In the genomic region with DNA sequence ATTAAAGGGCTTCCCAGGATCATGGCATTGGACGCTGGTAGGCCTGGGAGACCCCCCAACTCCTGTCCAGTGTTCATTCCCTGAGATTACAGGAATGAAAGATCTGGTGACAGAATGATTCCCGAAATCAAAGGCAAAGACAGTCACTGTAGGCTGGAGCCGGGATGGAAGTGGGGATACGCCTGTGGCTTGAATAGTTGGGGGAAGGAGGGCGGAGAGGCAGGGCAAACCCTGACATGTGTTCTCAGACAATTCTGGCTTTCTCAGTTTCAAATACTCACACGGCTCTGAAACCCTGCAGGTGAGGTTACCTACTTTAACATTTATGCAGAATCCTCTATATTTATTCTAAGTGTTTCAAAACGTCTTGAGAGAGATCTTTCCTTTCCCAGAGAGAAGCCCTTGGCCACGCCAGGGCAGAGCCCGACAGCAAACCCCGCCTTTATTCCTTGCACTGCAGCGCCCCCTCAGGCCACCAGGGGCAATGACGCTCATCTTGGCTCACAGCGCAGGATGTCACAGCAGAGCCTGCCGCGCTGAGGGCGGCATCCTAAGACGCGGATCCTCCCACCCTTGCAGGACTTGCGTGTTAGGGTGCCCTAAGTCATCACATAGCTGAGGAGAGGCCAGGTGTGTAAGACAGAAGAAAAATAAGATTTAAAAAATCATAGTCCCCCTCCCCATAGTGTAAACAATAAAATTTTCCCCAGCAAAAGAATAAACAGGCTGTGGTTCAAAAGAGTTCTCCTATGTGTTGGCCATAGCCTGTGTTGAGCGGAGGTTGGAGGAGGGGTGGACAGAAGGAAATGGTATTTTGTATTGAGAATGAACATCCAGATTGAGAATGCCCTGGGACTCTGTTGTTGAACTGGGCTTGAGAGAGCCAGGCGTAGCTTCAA, we compare ENCODE assay signal across 7 cellular contexts.
A peak's percentile ranks its signal among the peaks of the same experiment; 100 is the strongest.
DNase-seq lines count a peak whose midpoint lies in the region; ATAC-seq, FAIRE-seq and TF ChIP-seq lines count a peak whose summit lies in the region.

No MANE protein-coding gene starts in this region.

- H2BK120ac ChIP-seq in IMR-90 (ENCODE audit: low read depth, low read length) = no peak overlapping the region

- BruUV-seq in IMR-90 (replicated peaks; lab: Mats Ljungman, UMichigan) = no TSS peak

- intact Hi-C loops in IMR-90 (cut with micrococcal nuclease) = no loop called here

- H4K5ac ChIP-seq in IMR-90 (ENCODE audit: low read depth, low read length) = no peak overlapping the region

- H2AFZ ChIP-seq in IMR-90 (replicated peaks; ENCODE audit: low read length, poor library complexity) = no peak overlapping the region

- in situ Hi-C loops in IMR-90 (cut with MboI; ENCODE audit: low sequenced_read_pairs) = no loop called here

- no peak overlapping the region for H3K14ac ChIP-seq in IMR-90 (replicated peaks; ENCODE audit: low read depth, low read length)

- H3K56ac ChIP-seq in IMR-90 (ENCODE audit: extremely low read depth, insufficient read depth, low read length) = no peak overlapping the region

- no peak overlapping the region for H3K4ac ChIP-seq in IMR-90 (ENCODE audit: low read depth, low read length)

- no peak overlapping the region for H3K4me2 ChIP-seq in IMR-90 (ENCODE audit: low read depth, low read length)

- CTCF ChIA-PET in IMR-90 (lab: Yijun Ruan, JAX) = no interaction called here

- POLR2A ChIA-PET in IMR-90 (lab: Charles Lee; ENCODE audit: unreplicated experiment) = no interaction called here

- no peak overlapping the region for H3K23ac ChIP-seq in IMR-90 (ENCODE audit: low read depth, low read length)

- H3K9me3 ChIP-seq in IMR-90 (ENCODE audit: control insufficient read depth, insufficient read depth, low read length) (peaks cover 17% of the 10 kb centered on the region), RWPE2 (ENCODE audit: severe bottlenecking) (no peaks in the 10 kb centered on the region)

- no peaks in the 10 kb centered on the region for H3K36me3 ChIP-seq in IMR-90 (ENCODE audit: control insufficient read depth, insufficient read depth, low read length)
- no peaks in the 10 kb centered on the region for H3K36me3 ChIP-seq in RWPE2 (ENCODE audit: low read depth)
- no peaks in the 10 kb centered on the region for H3K36me3 ChIP-seq in bronchial epithelial cell (ENCODE audit: control insufficient read depth, insufficient read depth, low read length)

- TF ChIP-seq POLR2A in IMR-90 (IDR thresholded peaks at IDR 0.05; ENCODE audit: low read depth, low read length) = no peak

- H4K91ac ChIP-seq in IMR-90 (ENCODE audit: insufficient read depth, low read depth, low read length) = no peak overlapping the region

- dilution Hi-C loops in IMR-90 (cut with HindIII; ENCODE audit: low sequenced_read_pairs, unreplicated experiment) = no loop called here

- peak; percentile 43 for TF ChIP-seq RAD21 in IMR-90 (IDR thresholded peaks at IDR 0.05; ENCODE audit: low read length)

- H4K8ac ChIP-seq in IMR-90 (ENCODE audit: low read depth in 2 of 2, low read length in 2 of 2) = no peak overlapping the region

- TF ChIP-seq CTCF in GM12864 (IDR thresholded peaks at IDR 0.05; ENCODE audit: low read depth, low read length, missing control alignments) (peak; percentile 93), IMR-90 (conservative IDR thresholded peaks at IDR 0.05; ENCODE audit: low read depth, low read length) (peak; percentile 51), RWPE2 (IDR thresholded peaks at IDR 0.05; ENCODE audit: poor library complexity, severe bottlenecking) (peak; percentile 89), bronchial epithelial cell (IDR thresholded peaks at IDR 0.05; ENCODE audit: insufficient read depth, low read length, severe bottlenecking) (peak; percentile 97)

- WGBS in IMR-90 (ENCODE audit: extremely low coverage in 2 of 2, insufficient read length in 1 of 2), 2 experiments = 11% methylated on average over 6 of the region's 21 CpGs; no CpG with 5 or more reads in 1 of the 2 experiments

- H3K18ac ChIP-seq in IMR-90 (ENCODE audit: low read depth, low read length) = no peak overlapping the region

- ATAC-seq in GM21717 (IDR thresholded peaks at IDR 0.05; ENCODE audit: unreplicated experiment) (peak; percentile 80), IMR-90 (ENCODE audit: low read depth) (no peak), RWPE2 (ENCODE audit: low read depth) (peak; percentile 94)

- H2AK5ac ChIP-seq in IMR-90 (ENCODE audit: low read depth, low read length) = no peak overlapping the region

- no peak overlapping the region for H2AK9ac ChIP-seq in IMR-90 (replicated peaks; ENCODE audit: low read depth, low read length, poor library complexity)

- H3K27ac ChIP-seq in IMR-90 (ENCODE audit: insufficient read depth, low read length) = no peak overlapping the region
- no peak overlapping the region for H3K27ac ChIP-seq in RWPE2 (ENCODE audit: poor library complexity, severe bottlenecking)

- H3K9me1 ChIP-seq in IMR-90 (ENCODE audit: insufficient read depth, low read length) = no peaks in the 10 kb centered on the region

- no peak overlapping the region for H3K9ac ChIP-seq in IMR-90 (ENCODE audit: low read depth, low read length)

- H3K27me3 ChIP-seq in IMR-90 (ENCODE audit: control insufficient read depth, insufficient read depth, low read length) (no peaks in the 10 kb centered on the region), RWPE2 (ENCODE audit: insufficient read depth, poor library complexity, severe bottlenecking) (no peaks in the 10 kb centered on the region), bronchial epithelial cell (ENCODE audit: control insufficient read depth, insufficient read depth, low read length) (no peaks in the 10 kb centered on the region)

- no peak overlapping the region for H2BK20ac ChIP-seq in IMR-90 (ENCODE audit: low read depth, low read length)

- no peak for FAIRE-seq in bronchial epithelial cell (lab: Jason Lieb, UNC)

- H4K20me1 ChIP-seq in IMR-90 (ENCODE audit: insufficient read depth, low read length) = no peaks in the 10 kb centered on the region

- no peak overlapping the region for H2BK5ac ChIP-seq in IMR-90 (ENCODE audit: low read depth, low read length, poor library complexity, severe bottlenecking)

- H3K79me1 ChIP-seq in IMR-90 (ENCODE audit: low read depth in 1 of 2, low read length in 2 of 2) = no peaks in the 10 kb centered on the region

- DNase-seq in GM12864 (ENCODE audit: low read depth) (peak; percentile 13), IMR-90 (peak; percentile 1), RWPE2 (ENCODE audit: low spot score) (no peak), bronchial epithelial cell (ENCODE audit: low read depth) (peak; percentile 64), kidney tubule cell (ENCODE audit: low spot score) (peak; percentile 74)
- peak; percentile 4 to 28 for DNase-seq in stimulated activated CD4-positive, alpha-beta T cell treated with anti-CD3 and anti-CD28 coated beads, Interleukin-4, amount 100 ng/mL, for 4 hours

- no peak overlapping the region for H2BK15ac ChIP-seq in IMR-90 (ENCODE audit: low read depth, low read length)

- no peak overlapping the region for H3K4me3 ChIP-seq in GM12864 (ENCODE audit: low read depth, low read length)
- no peak overlapping the region for H3K4me3 ChIP-seq in IMR-90 (ENCODE audit: insufficient read depth, low read depth, low read length)
- no peak overlapping the region for H3K4me3 ChIP-seq in RWPE2 (ENCODE audit: severe bottlenecking)
- no peak overlapping the region for H3K4me3 ChIP-seq in bronchial epithelial cell (ENCODE audit: low read depth, low read length)

- no peaks in the 10 kb centered on the region for H3K4me1 ChIP-seq in IMR-90 (ENCODE audit: control insufficient read depth, insufficient read depth, low read length)
- H3K4me1 ChIP-seq in RWPE2 (ENCODE audit: insufficient read depth, poor library complexity, severe bottlenecking) = peaks cover 6% of the 10 kb centered on the region

TF ChIP-seq in IMR-90, 13 proteins besides CTCF, POLR2A, EP300 and RAD21:
- TF ChIP-seq CEBPB (IDR thresholded peaks at IDR 0.05; ENCODE audit: low read depth, low read length) = no peak
- TF ChIP-seq USF2 (IDR thresholded peaks at IDR 0.05; ENCODE audit: low read depth, low read length) = no peak
- TF ChIP-seq MAZ (IDR thresholded peaks at IDR 0.05; ENCODE audit: borderline replicate concordance, low read depth, low read length) = no peak
- TF ChIP-seq SMC3 (IDR thresholded peaks at IDR 0.05; ENCODE audit: low read depth, low read length) = peak; percentile 5; the same call in 1 of the 2 replicates
TF ChIP-seq in IMR-90: peak in this region for 1.
